In genomic region chr2:159187095-159187494, GRCh38 we compare ENCODE assay signal across 1 cellular context.
TF ChIP-seq lines count a peak whose summit lies in the region.

No MANE protein-coding gene starts in this region.

TF ChIP-seq in SK-N-SH, 30 proteins besides CTCF, POLR2A, EP300 and RAD21 (continued from another document):
- TF ChIP-seq MAX (IDR thresholded peaks at IDR 0.05; ENCODE audit: low read depth) (no peak), GATA2 (CRISPR knock-in tag; IDR thresholded peaks at IDR 0.05) (peak; percentile 82), FOXJ3 (CRISPR knock-in tag; IDR thresholded peaks at IDR 0.05) (no peak), MXI1 (IDR thresholded peaks at IDR 0.05; ENCODE audit: low read depth, low read length) (peak; percentile 35; the same call in 1 of the 2 replicates)
